19 cellular contexts compared by ENCODE assay signal in genomic region chr12:59763835-59764234, GRCh38.
DNase-seq lines count a peak whose midpoint lies in the region; ATAC-seq and TF ChIP-seq lines count a peak whose summit lies in the region.
"Had no signal": no experiment of that assay in that cellular context is flagged by ENCODE, and none has a peak within 500 bp of the region (broad histone marks: within the 10 kb centered on the region; RNA-seq: fewer than 3 reads in every experiment).

No MANE protein-coding gene starts in this region.

- DNase-seq in GM12865 (ENCODE audit: low read depth) (peak; percentile 2), superior temporal gyrus (ENCODE audit: extremely low spot score) (no peak), inferior parietal cortex (ENCODE audit: extremely low spot score) (no peak), glutamatergic neuron (no peak)
- DNase-seq: DMS79 treated with DMSO at 0.1 percent for 48 hours, NCI-H1092, NCI-H2081 treated with DMSO at 0.1 percent for 48 hours, NCI-H510A treated with DMSO at 0.1 percent for 48 hours, Peyer's patch, Right ventricle myocardium superior, T-cell, T-helper 9 cell had no signal

- peak; percentile 67 for ATAC-seq in GM18867 (IDR thresholded peaks at IDR 0.05; ENCODE audit: unreplicated experiment)
- peak; percentile 58 for ATAC-seq in GM21423 (IDR thresholded peaks at IDR 0.05; ENCODE audit: unreplicated experiment)
- peak; percentile 61 for ATAC-seq in HG03097 (IDR thresholded peaks at IDR 0.05; ENCODE audit: low FRiP score, unreplicated experiment)
- ATAC-seq in HG03571 (IDR thresholded peaks at IDR 0.05; ENCODE audit: unreplicated experiment) = no peak
- ATAC-seq: A549, T-cell had no signal

- H3K4me1 Mint-ChIP-seq in glutamatergic neuron (ENCODE audit: low read depth, unreplicated experiment) = no peaks in the 10 kb centered on the region

- no peak for TF ChIP-seq CTCF in GM12865 (IDR thresholded peaks at IDR 0.05; ENCODE audit: insufficient read depth, low read depth, low read length, missing control alignments)
- TF ChIP-seq CTCF in glutamatergic neuron (IDR thresholded peaks at IDR 0.05; ENCODE audit: partially characterized antibody, unreplicated experiment) = no peak

- H3K9me3 Mint-ChIP-seq in glutamatergic neuron (ENCODE audit: unreplicated experiment) = no peaks in the 10 kb centered on the region

- no peak overlapping the region for H3K4me3 ChIP-seq in GM12865 (ENCODE audit: low read depth, low read length)
- H3K4me3 ChIP-seq: A549; BLaER1 treated with 17β-estradiol and CSF1 and Interleukin-3, amounts not matched to agents 10 nM and 100 nM; Peyer's patch; SK-N-MC had no signal

- H3K27ac Mint-ChIP-seq in glutamatergic neuron (ENCODE audit: unreplicated experiment) = no peak overlapping the region
- H3K27ac Mint-ChIP-seq: T-cell had no signal

- no peak overlapping the region for H3K4me3 Mint-ChIP-seq in glutamatergic neuron (ENCODE audit: unreplicated experiment)
- H3K4me3 Mint-ChIP-seq: T-cell had no signal

- H3K36me3 Mint-ChIP-seq in glutamatergic neuron (ENCODE audit: unreplicated experiment) = peaks cover 6% of the 10 kb centered on the region

- H3K27me3 Mint-ChIP-seq in glutamatergic neuron (ENCODE audit: unreplicated experiment) = no peaks in the 10 kb centered on the region
- H3K27me3 Mint-ChIP-seq: T-cell had no signal
